In genomic region chr15:26007151-26007550, GRCh38 we compare ENCODE assay signal across 28 cellular contexts.
"Had no signal": no experiment of that assay in that cellular context is flagged by ENCODE, and none has a peak within 500 bp of the region (broad histone marks: within the 10 kb centered on the region; RNA-seq: fewer than 3 reads in every experiment).

No MANE protein-coding gene starts in this region.

- H3K27me3 Mint-ChIP-seq: type B pancreatic cell had no signal

- H3K4me1 Mint-ChIP-seq: naive B cell; naive thymus-derived CD8-positive, alpha-beta T cell; nephron progenitor cell; neural crest cell; stimulated activated effector memory CD8-positive, alpha-beta T cell treated with anti-CD3 and anti-CD28 coated beads, Interleukin-12 subunit alpha, Interleukin-12 subunit beta, amount 100 ng/mL, for 72 hours; stimulated activated naive B cell treated with anti-CD40 and anti-IgM and Interleukin-4, amounts not matched to agents 10 μg/mL and 1 μg/mL and 100 μg/mL, for 72 hours had no signal

- H3K9me3 Mint-ChIP-seq: natural killer cell treated with Interleukin-12 subunit alpha and Interleukin-12 subunit beta and Interleukin-15 and Interleukin-18, amount 100 ng/mL, for 72 hours; nephron progenitor cell; neural crest cell; stimulated activated effector memory CD8-positive, alpha-beta T cell treated with anti-CD3 and anti-CD28 coated beads, Interleukin-12 subunit alpha, Interleukin-12 subunit beta, amount 100 ng/mL, for 72 hours; stimulated activated naive CD8-positive, alpha-beta T cell treated with anti-CD3 and anti-CD28 coated beads, Interleukin-15, Interleukin-2, amounts not matched to agents 100 ng/mL and 50 ng/mL, for 24 hours; type B pancreatic cell had no signal

- H3K36me3 Mint-ChIP-seq: naive B cell; natural killer cell treated with Interleukin-12 subunit alpha and Interleukin-12 subunit beta and Interleukin-15 and Interleukin-18, amount 100 ng/mL, for 72 hours; stimulated activated effector memory CD8-positive, alpha-beta T cell treated with anti-CD3 and anti-CD28 coated beads, Interleukin-12 subunit alpha, Interleukin-12 subunit beta, amount 100 ng/mL, for 72 hours; stimulated activated naive B cell treated with anti-CD40 and anti-IgM and Interleukin-4, amounts not matched to agents 10 μg/mL and 1 μg/mL and 100 μg/mL, for 72 hours; type B pancreatic cell had no signal

- H3K4me3 ChIP-seq: pancreas, prostate gland, right lobe of liver, sigmoid colon, stomach, thoracic aorta, thyroid gland, tibial nerve, upper lobe of right lung, uterus had no signal

- FAIRE-seq: pancreas, small intestine had no signal

- ATAC-seq: naive thymus-derived CD8-positive, alpha-beta T cell; natural killer cell treated with Interleukin-12 subunit alpha and Interleukin-12 subunit beta and Interleukin-15 and Interleukin-18, amount 100 ng/mL, for 72 hours; pancreas; right cardiac atrium; right lobe of liver; stimulated activated effector memory CD8-positive, alpha-beta T cell treated with anti-CD3 and anti-CD28 coated beads, Interleukin-12 subunit alpha, Interleukin-12 subunit beta, amount 100 ng/mL, for 72 hours; stimulated activated naive B cell treated with anti-CD40 and anti-IgM and Interleukin-4, amounts not matched to agents 10 μg/mL and 1 μg/mL and 100 μg/mL, for 72 hours; upper lobe of right lung had no signal

- H3K36me3 ChIP-seq: pancreas, prostate gland, right lobe of liver, sigmoid colon, stomach, thoracic aorta, thyroid gland, tibial nerve, upper lobe of right lung, uterus had no signal

- H3K4me1 ChIP-seq: pancreas, prostate gland, right lobe of liver, sigmoid colon, stomach, thyroid gland, tibial nerve, upper lobe of right lung, uterus had no signal

- H3K27me3 ChIP-seq: right lobe of liver, sigmoid colon, thyroid gland, tibial nerve, upper lobe of right lung, uterus had no signal

- DNase-seq: naive B cell; naive thymus-derived CD8-positive, alpha-beta T cell; nephron progenitor cell; occipital lobe; pancreas; retina; right cardiac atrium; right lobe of liver; sigmoid colon; small intestine; stimulated activated CD4-positive, alpha-beta T cell treated with anti-CD3 and anti-CD28 coated beads, Interleukin-15, amount 100 ng/mL, for 24 hours; stimulated activated CD4-positive, alpha-beta T cell treated with anti-CD3 and anti-CD28 coated beads, Interleukin-2, amount 100 ng/mL, for 24 hours; stimulated activated CD4-positive, alpha-beta T cell treated with anti-CD3 and anti-CD28 coated beads, Interleukin-2, amount 100 ng/mL, for 48 hours; stimulated activated CD4-positive, alpha-beta T cell treated with anti-CD3 and anti-CD28 coated beads, Interleukin-4, amount 100 ng/mL, for 24 hours; stimulated activated naive B cell treated with anti-CD40 and anti-IgM and Interleukin-4, amounts not matched to agents 10 μg/mL and 1 μg/mL and 100 μg/mL, for 72 hours; stimulated activated naive CD4-positive, alpha-beta T cell treated with Interleukin-2 at 50 U/mL for 16 hours; stomach; thyroid gland; upper lobe of right lung; uterus had no signal

- H3K9me3 ChIP-seq: pancreas, prostate gland, right lobe of liver, sigmoid colon, thoracic aorta, thyroid gland, upper lobe of right lung, uterus had no signal

- H3K27ac Mint-ChIP-seq: naive thymus-derived CD8-positive, alpha-beta T cell; natural killer cell treated with Interleukin-12 subunit alpha and Interleukin-12 subunit beta and Interleukin-15 and Interleukin-18, amount 100 ng/mL, for 72 hours; nephron progenitor cell; stimulated activated effector memory CD8-positive, alpha-beta T cell treated with anti-CD3 and anti-CD28 coated beads, Interleukin-12 subunit alpha, Interleukin-12 subunit beta, amount 100 ng/mL, for 72 hours; stimulated activated naive B cell treated with anti-CD40 and anti-IgM and Interleukin-4, amounts not matched to agents 10 μg/mL and 1 μg/mL and 100 μg/mL, for 72 hours; stimulated activated naive CD8-positive, alpha-beta T cell treated with anti-CD3 and anti-CD28 coated beads, Interleukin-15, Interleukin-2, amounts not matched to agents 100 ng/mL and 50 ng/mL, for 24 hours; type B pancreatic cell had no signal

- H3K27ac ChIP-seq: pancreas, prostate gland, right lobe of liver, sigmoid colon, stomach, thoracic aorta, thyroid gland, tibial nerve, upper lobe of right lung, uterus had no signal

- H3K4me3 Mint-ChIP-seq: naive B cell; naive thymus-derived CD8-positive, alpha-beta T cell; natural killer cell treated with Interleukin-12 subunit alpha and Interleukin-12 subunit beta and Interleukin-15 and Interleukin-18, amount 100 ng/mL, for 72 hours; nephron progenitor cell; neural crest cell; stimulated activated effector memory CD8-positive, alpha-beta T cell treated with anti-CD3 and anti-CD28 coated beads, Interleukin-12 subunit alpha, Interleukin-12 subunit beta, amount 100 ng/mL, for 72 hours; stimulated activated naive B cell treated with anti-CD40 and anti-IgM and Interleukin-4, amounts not matched to agents 10 μg/mL and 1 μg/mL and 100 μg/mL, for 72 hours; stimulated activated naive CD8-positive, alpha-beta T cell treated with anti-CD3 and anti-CD28 coated beads, Interleukin-15, Interleukin-2, amounts not matched to agents 100 ng/mL and 50 ng/mL, for 24 hours; type B pancreatic cell had no signal
